Comparison of ENCODE assay signal across 1 cellular context in the genomic region with DNA sequence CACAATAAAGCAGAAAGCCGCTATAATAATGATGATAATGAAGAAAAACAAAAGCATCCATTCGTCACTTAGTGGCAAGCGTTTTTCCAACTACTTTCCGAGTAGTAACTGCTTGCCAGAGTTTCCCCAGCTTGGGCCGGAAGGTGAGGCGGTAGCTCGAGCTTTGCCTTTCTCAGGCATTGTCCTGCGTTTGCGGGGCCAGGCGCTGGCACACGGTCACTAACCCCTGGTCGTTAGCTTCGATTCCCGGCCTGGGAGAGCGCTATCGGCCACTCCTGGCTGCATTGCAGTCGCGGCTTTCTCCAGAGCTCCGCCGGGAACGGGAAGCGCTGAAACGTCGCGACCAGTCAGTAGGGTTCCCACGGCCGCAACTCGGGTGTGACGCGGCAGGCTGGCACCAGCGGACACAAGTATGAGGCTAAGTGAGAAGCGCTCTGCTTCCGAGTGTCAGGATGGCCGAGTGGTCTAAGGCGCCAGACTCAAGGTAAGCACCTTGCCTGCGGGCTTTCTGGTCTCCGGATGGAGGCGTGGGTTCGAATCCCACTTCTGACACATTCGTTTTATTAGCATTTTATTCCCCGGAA.
TF ChIP-seq lines count a peak whose summit lies in the region.

No MANE protein-coding gene starts in this region.

TF ChIP-seq in K562, 482 proteins besides CTCF, POLR2A, EP300 and RAD21 (continued from another document and continues in another):
- TF ChIP-seq, protein P1, sequence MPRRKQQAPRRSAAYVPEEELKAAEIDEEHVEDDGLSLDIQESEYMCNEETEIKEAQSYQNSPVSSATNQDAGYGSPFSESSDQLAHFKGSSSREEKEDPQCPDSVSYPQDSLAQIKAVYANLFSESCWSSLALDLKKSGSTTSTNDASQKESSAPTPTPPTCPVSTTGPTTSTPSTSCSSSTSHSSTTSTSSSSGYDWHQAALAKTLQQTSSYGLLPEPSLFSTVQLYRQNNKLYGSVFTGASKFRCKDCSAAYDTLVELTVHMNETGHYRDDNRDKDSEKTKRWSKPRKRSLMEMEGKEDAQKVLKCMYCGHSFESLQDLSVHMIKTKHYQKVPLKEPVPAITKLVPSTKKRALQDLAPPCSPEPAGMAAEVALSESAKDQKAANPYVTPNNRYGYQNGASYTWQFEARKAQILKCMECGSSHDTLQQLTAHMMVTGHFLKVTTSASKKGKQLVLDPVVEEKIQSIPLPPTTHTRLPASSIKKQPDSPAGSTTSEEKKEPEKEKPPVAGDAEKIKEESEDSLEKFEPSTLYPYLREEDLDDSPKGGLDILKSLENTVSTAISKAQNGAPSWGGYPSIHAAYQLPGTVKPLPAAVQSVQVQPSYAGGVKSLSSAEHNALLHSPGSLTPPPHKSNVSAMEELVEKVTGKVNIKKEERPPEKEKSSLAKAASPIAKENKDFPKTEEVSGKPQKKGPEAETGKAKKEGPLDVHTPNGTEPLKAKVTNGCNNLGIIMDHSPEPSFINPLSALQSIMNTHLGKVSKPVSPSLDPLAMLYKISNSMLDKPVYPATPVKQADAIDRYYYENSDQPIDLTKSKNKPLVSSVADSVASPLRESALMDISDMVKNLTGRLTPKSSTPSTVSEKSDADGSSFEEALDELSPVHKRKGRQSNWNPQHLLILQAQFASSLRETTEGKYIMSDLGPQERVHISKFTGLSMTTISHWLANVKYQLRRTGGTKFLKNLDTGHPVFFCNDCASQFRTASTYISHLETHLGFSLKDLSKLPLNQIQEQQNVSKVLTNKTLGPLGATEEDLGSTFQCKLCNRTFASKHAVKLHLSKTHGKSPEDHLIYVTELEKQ (CRISPR knock-in tag; IDR thresholded peaks at IDR 0.05) = no peak
- no peak for TF ChIP-seq SRSF3 (IDR thresholded peaks at IDR 0.05; ENCODE audit: insufficient read depth, low read length)
- TF ChIP-seq NFE2L1 (tag; IDR thresholded peaks at IDR 0.05; ENCODE audit: borderline replicate concordance, low read depth) = no peak
- TF ChIP-seq, protein P2, sequence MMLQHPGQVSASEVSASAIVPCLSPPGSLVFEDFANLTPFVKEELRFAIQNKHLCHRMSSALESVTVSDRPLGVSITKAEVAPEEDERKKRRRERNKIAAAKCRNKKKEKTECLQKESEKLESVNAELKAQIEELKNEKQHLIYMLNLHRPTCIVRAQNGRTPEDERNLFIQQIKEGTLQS (IDR thresholded peaks at IDR 0.05) = no peak
- TF ChIP-seq, protein P2 (CRISPR knock-in tag; conservative IDR thresholded peaks at IDR 0.05) = no peak; the same call in 1 of the 2 replicates
- TF ChIP-seq ZBTB17 (CRISPR knock-in tag; IDR thresholded peaks at IDR 0.05) = peak; percentile 59; the same call in 1 of the 2 replicates
- TF ChIP-seq, protein P3, sequence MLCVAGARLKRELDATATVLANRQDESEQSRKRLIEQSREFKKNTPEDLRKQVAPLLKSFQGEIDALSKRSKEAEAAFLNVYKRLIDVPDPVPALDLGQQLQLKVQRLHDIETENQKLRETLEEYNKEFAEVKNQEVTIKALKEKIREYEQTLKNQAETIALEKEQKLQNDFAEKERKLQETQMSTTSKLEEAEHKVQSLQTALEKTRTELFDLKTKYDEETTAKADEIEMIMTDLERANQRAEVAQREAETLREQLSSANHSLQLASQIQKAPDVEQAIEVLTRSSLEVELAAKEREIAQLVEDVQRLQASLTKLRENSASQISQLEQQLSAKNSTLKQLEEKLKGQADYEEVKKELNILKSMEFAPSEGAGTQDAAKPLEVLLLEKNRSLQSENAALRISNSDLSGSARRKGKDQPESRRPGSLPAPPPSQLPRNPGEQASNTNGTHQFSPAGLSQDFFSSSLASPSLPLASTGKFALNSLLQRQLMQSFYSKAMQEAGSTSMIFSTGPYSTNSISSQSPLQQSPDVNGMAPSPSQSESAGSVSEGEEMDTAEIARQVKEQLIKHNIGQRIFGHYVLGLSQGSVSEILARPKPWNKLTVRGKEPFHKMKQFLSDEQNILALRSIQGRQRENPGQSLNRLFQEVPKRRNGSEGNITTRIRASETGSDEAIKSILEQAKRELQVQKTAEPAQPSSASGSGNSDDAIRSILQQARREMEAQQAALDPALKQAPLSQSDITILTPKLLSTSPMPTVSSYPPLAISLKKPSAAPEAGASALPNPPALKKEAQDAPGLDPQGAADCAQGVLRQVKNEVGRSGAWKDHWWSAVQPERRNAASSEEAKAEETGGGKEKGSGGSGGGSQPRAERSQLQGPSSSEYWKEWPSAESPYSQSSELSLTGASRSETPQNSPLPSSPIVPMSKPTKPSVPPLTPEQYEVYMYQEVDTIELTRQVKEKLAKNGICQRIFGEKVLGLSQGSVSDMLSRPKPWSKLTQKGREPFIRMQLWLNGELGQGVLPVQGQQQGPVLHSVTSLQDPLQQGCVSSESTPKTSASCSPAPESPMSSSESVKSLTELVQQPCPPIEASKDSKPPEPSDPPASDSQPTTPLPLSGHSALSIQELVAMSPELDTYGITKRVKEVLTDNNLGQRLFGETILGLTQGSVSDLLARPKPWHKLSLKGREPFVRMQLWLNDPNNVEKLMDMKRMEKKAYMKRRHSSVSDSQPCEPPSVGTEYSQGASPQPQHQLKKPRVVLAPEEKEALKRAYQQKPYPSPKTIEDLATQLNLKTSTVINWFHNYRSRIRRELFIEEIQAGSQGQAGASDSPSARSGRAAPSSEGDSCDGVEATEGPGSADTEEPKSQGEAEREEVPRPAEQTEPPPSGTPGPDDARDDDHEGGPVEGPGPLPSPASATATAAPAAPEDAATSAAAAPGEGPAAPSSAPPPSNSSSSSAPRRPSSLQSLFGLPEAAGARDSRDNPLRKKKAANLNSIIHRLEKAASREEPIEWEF (CRISPR knock-in tag; IDR thresholded peaks at IDR 0.05) = 0 out of 2 replicates have a peak, but pooled peaks have one; percentile 48
- TF ChIP-seq NFIC (IDR thresholded peaks at IDR 0.05) = peak; percentile 77
- no peak for TF ChIP-seq GATAD2A (IDR thresholded peaks at IDR 0.05)
- TF ChIP-seq, protein P4, sequence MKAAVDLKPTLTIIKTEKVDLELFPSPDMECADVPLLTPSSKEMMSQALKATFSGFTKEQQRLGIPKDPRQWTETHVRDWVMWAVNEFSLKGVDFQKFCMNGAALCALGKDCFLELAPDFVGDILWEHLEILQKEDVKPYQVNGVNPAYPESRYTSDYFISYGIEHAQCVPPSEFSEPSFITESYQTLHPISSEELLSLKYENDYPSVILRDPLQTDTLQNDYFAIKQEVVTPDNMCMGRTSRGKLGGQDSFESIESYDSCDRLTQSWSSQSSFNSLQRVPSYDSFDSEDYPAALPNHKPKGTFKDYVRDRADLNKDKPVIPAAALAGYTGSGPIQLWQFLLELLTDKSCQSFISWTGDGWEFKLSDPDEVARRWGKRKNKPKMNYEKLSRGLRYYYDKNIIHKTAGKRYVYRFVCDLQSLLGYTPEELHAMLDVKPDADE (conservative IDR thresholded peaks at IDR 0.05; ENCODE audit: control insufficient read depth, low read depth, low read length) = peak; percentile 97
- TF ChIP-seq FUS (optimal IDR thresholded peaks at IDR 0.05; ENCODE audit: low read depth, low read length) = no peak
- no peak; the same call in 1 of the 2 replicates for TF ChIP-seq ZNF24 (IDR thresholded peaks at IDR 0.05)
- TF ChIP-seq JUND (IDR thresholded peaks at IDR 0.05; ENCODE audit: borderline replicate concordance, low read depth, low read length) = no peak; the same call in 1 of the 2 replicates
- peak; percentile 5; the same call in 2 of the 3 replicates for TF ChIP-seq JUND (tag; IDR thresholded peaks at IDR 0.05; ENCODE audit: borderline replicate concordance, low read depth, low read length)
- TF ChIP-seq CREB1 (IDR thresholded peaks at IDR 0.05) = peak; percentile 71; the same call in 1 of the 2 replicates
- peak; percentile 83 for TF ChIP-seq CREB1 (CRISPR knock-in tag; IDR thresholded peaks at IDR 0.05)
- TF ChIP-seq STAT5A (IDR thresholded peaks at IDR 0.05; ENCODE audit: borderline replicate concordance, low read length) = no peak
- TF ChIP-seq, protein P5, sequence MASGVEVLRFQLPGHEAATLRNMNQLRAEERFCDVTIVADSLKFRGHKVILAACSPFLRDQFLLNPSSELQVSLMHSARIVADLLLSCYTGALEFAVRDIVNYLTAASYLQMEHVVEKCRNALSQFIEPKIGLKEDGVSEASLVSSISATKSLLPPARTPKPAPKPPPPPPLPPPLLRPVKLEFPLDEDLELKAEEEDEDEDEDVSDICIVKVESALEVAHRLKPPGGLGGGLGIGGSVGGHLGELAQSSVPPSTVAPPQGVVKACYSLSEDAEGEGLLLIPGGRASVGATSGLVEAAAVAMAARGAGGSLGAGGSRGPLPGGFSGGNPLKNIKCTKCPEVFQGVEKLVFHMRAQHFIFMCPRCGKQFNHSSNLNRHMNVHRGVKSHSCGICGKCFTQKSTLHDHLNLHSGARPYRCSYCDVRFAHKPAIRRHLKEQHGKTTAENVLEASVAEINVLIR (CRISPR knock-in tag; IDR thresholded peaks at IDR 0.05) = peak; percentile 50; the same call in 1 of the 2 replicates
- TF ChIP-seq, protein P6, sequence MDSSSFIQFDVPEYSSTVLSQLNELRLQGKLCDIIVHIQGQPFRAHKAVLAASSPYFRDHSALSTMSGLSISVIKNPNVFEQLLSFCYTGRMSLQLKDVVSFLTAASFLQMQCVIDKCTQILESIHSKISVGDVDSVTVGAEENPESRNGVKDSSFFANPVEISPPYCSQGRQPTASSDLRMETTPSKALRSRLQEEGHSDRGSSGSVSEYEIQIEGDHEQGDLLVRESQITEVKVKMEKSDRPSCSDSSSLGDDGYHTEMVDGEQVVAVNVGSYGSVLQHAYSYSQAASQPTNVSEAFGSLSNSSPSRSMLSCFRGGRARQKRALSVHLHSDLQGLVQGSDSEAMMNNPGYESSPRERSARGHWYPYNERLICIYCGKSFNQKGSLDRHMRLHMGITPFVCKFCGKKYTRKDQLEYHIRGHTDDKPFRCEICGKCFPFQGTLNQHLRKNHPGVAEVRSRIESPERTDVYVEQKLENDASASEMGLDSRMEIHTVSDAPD (CRISPR knock-in tag; IDR thresholded peaks at IDR 0.05) = no peak
- TF ChIP-seq HEY1 (CRISPR knock-in tag; IDR thresholded peaks at IDR 0.05; ENCODE audit: borderline replicate concordance) = 0 out of 2 replicates have a peak, but pooled peaks have one; percentile 5
- peak; percentile 37; the same call in 1 of the 2 replicates for TF ChIP-seq CBX1 (IDR thresholded peaks at IDR 0.05; ENCODE audit: low read depth)
- no peak for TF ChIP-seq HDAC2 (IDR thresholded peaks at IDR 0.05)
- no peak for TF ChIP-seq TAF15 (IDR thresholded peaks at IDR 0.05; ENCODE audit: low read depth, low read length)
- TF ChIP-seq, protein P7, sequence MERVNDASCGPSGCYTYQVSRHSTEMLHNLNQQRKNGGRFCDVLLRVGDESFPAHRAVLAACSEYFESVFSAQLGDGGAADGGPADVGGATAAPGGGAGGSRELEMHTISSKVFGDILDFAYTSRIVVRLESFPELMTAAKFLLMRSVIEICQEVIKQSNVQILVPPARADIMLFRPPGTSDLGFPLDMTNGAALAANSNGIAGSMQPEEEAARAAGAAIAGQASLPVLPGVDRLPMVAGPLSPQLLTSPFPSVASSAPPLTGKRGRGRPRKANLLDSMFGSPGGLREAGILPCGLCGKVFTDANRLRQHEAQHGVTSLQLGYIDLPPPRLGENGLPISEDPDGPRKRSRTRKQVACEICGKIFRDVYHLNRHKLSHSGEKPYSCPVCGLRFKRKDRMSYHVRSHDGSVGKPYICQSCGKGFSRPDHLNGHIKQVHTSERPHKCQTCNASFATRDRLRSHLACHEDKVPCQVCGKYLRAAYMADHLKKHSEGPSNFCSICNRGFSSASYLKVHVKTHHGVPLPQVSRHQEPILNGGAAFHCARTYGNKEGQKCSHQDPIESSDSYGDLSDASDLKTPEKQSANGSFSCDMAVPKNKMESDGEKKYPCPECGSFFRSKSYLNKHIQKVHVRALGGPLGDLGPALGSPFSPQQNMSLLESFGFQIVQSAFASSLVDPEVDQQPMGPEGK (CRISPR knock-in tag; IDR thresholded peaks at IDR 0.05; ENCODE audit: borderline replicate concordance) = no peak
- peak; percentile 71 for TF ChIP-seq KDM5B (IDR thresholded peaks at IDR 0.05; ENCODE audit: insufficient replicate concordance, low read depth, low read length)
- TF ChIP-seq, protein P8, sequence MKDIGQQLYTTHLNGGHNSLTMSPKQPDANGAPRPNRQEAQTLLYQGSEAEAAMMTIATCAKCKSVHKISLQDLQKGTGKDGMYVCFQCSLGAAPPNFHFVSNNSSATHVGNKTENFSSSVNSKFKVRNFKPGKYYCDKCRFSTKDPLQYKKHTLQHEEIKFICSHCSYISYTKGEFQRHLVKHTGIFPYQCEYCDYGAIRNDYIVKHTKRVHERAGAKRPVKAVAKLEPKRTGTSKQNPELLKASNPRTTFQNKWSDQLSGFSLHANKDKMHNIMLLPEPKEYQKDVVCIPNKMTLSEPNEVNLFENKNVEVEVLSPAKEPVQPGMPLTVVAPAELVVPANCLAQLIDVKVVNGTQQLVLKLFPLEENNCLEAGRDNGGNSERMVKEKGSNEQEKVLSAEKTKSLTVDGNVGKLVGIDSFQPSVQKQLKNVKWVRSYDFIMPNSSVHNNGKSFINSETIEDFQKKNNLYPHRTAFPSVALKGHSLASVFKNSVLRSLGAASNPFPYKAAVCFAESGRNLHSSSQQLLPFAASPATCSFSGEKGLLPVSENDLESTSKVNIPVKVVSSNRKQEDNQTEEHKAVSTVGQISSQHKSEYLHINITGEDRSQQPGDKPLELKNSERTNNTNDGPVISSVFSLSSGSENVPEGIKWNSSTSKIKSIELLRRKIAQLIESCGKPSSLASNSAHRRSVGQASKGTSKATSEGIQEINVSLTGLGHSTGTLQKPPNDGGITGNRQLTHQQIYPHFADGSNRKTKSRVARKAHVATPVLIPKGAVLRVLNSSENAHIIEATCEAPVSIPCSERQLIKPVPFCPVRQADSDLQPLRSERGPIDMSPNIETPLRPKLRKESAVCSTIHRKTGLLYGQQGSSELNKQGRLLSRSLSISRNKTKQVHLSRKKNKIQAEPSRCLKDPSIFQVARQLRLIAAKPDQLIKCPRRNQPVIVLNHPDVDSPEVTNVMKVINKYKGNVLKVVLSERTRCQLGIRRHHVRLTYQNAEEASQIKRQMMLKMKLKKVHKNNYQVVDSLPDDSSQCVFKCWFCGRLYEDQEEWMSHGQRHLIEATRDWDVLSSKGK (CRISPR knock-in tag; IDR thresholded peaks at IDR 0.05) = no peak
- TF ChIP-seq STAG1 (CRISPR knock-in tag; IDR thresholded peaks at IDR 0.05; ENCODE audit: borderline replicate concordance) = no peak
- TF ChIP-seq NFE2 (IDR thresholded peaks at IDR 0.05; ENCODE audit: low read depth) = peak; percentile 73
- no peak for TF ChIP-seq BHLHE40 (IDR thresholded peaks at IDR 0.05; ENCODE audit: low read length)
- no peak for TF ChIP-seq DMBX1 (CRISPR knock-in tag; IDR thresholded peaks at IDR 0.05; ENCODE audit: borderline replicate concordance)
- TF ChIP-seq ZFP30 (CRISPR knock-in tag; IDR thresholded peaks at IDR 0.05; ENCODE audit: borderline replicate concordance) = no peak
